8 cellular contexts compared by ENCODE assay signal in the genomic region with DNA sequence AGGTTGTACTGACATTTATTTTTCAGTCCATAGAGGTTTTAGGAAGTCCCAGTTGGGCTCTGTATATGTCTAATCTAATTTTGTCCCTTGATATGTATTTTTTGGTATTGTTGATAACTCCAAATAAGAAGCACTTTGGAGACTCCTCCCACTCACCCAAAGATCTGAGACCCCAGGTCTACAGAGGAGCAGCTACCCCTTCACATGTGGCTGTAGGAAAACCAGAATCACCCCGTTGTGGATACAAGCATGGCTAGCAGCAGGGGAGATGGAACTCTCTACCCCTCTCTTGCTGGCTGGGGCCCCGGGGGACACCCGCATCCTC. TPM values are rescaled to one million over a fixed set of nuclear protein-coding genes. Genes with fewer than 3 reads are reported as not detected.
A peak's percentile ranks its signal among the peaks of the same experiment; 100 is the strongest.
DNase-seq lines count a peak whose midpoint lies in the region; ATAC-seq, FAIRE-seq and TF ChIP-seq lines count a peak whose summit lies in the region.

No MANE protein-coding gene starts in this region.

- no peaks in the 10 kb centered on the region for H3K36me3 ChIP-seq in mesodermal cell (ENCODE audit: control insufficient read depth, insufficient read depth, low read length)
- H3K36me3 ChIP-seq in upper lobe of right lung, result peaks cover 12% of the 10 kb centered on the region

- H3K36me3 Mint-ChIP-seq in activated naive CD4-positive, alpha-beta T cell treated with anti-CD3 and anti-CD28 coated beads, Interleukin-2, amount 50 U/mL, for 24 hours, result no peaks in the 10 kb centered on the region
- no peaks in the 10 kb centered on the region for H3K36me3 Mint-ChIP-seq in activated naive CD4-positive, alpha-beta T cell treated with anti-CD3 and anti-CD28 coated beads, Interleukin-2, amount 50 U/mL, for 72 hours
- H3K36me3 Mint-ChIP-seq in MCF 10A (ENCODE audit: insufficient read depth, unreplicated experiment), result no peaks in the 10 kb centered on the region

- H3K27ac ChIP-seq in mesodermal cell (ENCODE audit: low read depth, low read length, severe bottlenecking) (no peak overlapping the region), upper lobe of right lung (no peak overlapping the region)

- TF ChIP-seq POLR2A in H54 (IDR thresholded peaks at IDR 0.05; ENCODE audit: low read depth, low read length), result no peak

- peak overlapping the region; percentile 94 for H3K4me3 Mint-ChIP-seq in activated naive CD4-positive, alpha-beta T cell treated with anti-CD3 and anti-CD28 coated beads, Interleukin-2, amount 50 U/mL, for 24 hours
- H3K4me3 Mint-ChIP-seq in MCF 10A (ENCODE audit: unreplicated experiment), result peak overlapping the region; percentile 3

- H3K27me3 Mint-ChIP-seq in activated naive CD4-positive, alpha-beta T cell treated with anti-CD3 and anti-CD28 coated beads, Interleukin-2, amount 50 U/mL, for 24 hours, result peaks cover 50% of the 10 kb centered on the region
- H3K27me3 Mint-ChIP-seq in MCF 10A (ENCODE audit: insufficient read depth, unreplicated experiment), result no peaks in the 10 kb centered on the region

- no peak for TF ChIP-seq CTCF in MCF 10A (IDR thresholded peaks at IDR 0.05; ENCODE audit: unreplicated experiment)
- no peak for TF ChIP-seq CTCF in upper lobe of right lung (IDR thresholded peaks at IDR 0.05)

- BruUV-seq in MCF 10A (replicated peaks; lab: Mats Ljungman, UMichigan), result no TSS peak

- H3K9me3 ChIP-seq in mesodermal cell (ENCODE audit: control insufficient read depth, low read length), result no peaks in the 10 kb centered on the region
- H3K9me3 ChIP-seq in upper lobe of right lung, result no peaks in the 10 kb centered on the region

- ATAC-seq in activated naive CD4-positive, alpha-beta T cell treated with anti-CD3 and anti-CD28 coated beads, Interleukin-2, amount 50 U/mL, for 72 hours, result no peak
- no peak for ATAC-seq in upper lobe of right lung

- H3K4me1 Mint-ChIP-seq in activated naive CD4-positive, alpha-beta T cell treated with anti-CD3 and anti-CD28 coated beads, Interleukin-2, amount 50 U/mL, for 24 hours, result peaks cover 24% of the 10 kb centered on the region
- no peaks in the 10 kb centered on the region for H3K4me1 Mint-ChIP-seq in MCF 10A (ENCODE audit: insufficient read depth, unreplicated experiment)

- CTCF ChIA-PET in MCF 10A (lab: Yijun Ruan, JAX), result interaction anchor here (0.7 kb wide), 1 partner anchor 88 kb away, joined by 4 read pairs; no protein-coding TSS in a partner anchor

- intact Hi-C loops in MCF 10A (cut with micrococcal nuclease), result no loop called here
- intact Hi-C loops in upper lobe of right lung (cut with DNase I), result no loop called here

- no peak for DNase-seq in activated naive CD4-positive, alpha-beta T cell treated with anti-CD3 and anti-CD28 coated beads, Interleukin-2, amount 50 U/mL, for 72 hours (ENCODE audit: low spot score in 2 of 2)
- no peak for DNase-seq in MCF 10A (ENCODE audit: unreplicated experiment)
- no peak for DNase-seq in upper lobe of right lung
- DNase-seq in H54 (ENCODE audit: insufficient read length, low spot score), result no peak
- no peak for DNase-seq in NCI-H526 treated with DMSO at 0.1 percent for 48 hours (lab: John Stamatoyannopoulos, UW)
- no peak for DNase-seq in AML-193 (lab: John Stamatoyannopoulos, UW)

- POLR2A ChIA-PET in MCF 10A (lab: Yijun Ruan, JAX), result no interaction called here

- no peak overlapping the region for H3K27ac Mint-ChIP-seq in activated naive CD4-positive, alpha-beta T cell treated with anti-CD3 and anti-CD28 coated beads, Interleukin-2, amount 50 U/mL, for 24 hours
- no peak overlapping the region for H3K27ac Mint-ChIP-seq in activated naive CD4-positive, alpha-beta T cell treated with anti-CD3 and anti-CD28 coated beads, Interleukin-2, amount 50 U/mL, for 72 hours
- no peak overlapping the region for H3K27ac Mint-ChIP-seq in MCF 10A (ENCODE audit: low read depth, unreplicated experiment)

- WGBS in mesodermal cell (ENCODE audit: insufficient coverage in 2 of 2), 2 experiments, result 5 to 13% methylated on average over 2 to 3 of the region's 3 CpGs

- H3K27me3 ChIP-seq in upper lobe of right lung, result no peaks in the 10 kb centered on the region

- no peak for FAIRE-seq in H54 (lab: Jason Lieb, UNC)

- H3K4me3 ChIP-seq in mesodermal cell (ENCODE audit: extremely low read depth, insufficient read depth, low read length, poor library complexity, severe bottlenecking) (peak overlapping the region; percentile 31), upper lobe of right lung (peak overlapping the region; percentile 39)

- H3K9me3 Mint-ChIP-seq in activated naive CD4-positive, alpha-beta T cell treated with anti-CD3 and anti-CD28 coated beads, Interleukin-2, amount 50 U/mL, for 24 hours, result no peaks in the 10 kb centered on the region
- no peaks in the 10 kb centered on the region for H3K9me3 Mint-ChIP-seq in activated naive CD4-positive, alpha-beta T cell treated with anti-CD3 and anti-CD28 coated beads, Interleukin-2, amount 50 U/mL, for 72 hours
- H3K9me3 Mint-ChIP-seq in MCF 10A (ENCODE audit: unreplicated experiment), result no peaks in the 10 kb centered on the region

- peaks cover 3% of the 10 kb centered on the region for H3K4me1 ChIP-seq in mesodermal cell (ENCODE audit: control insufficient read depth, insufficient read depth, low read length, poor library complexity, severe bottlenecking)
- peaks cover 7% of the 10 kb centered on the region for H3K4me1 ChIP-seq in upper lobe of right lung

RNA-seq across cellular contexts. Expression of gene HHEX, which starts 9.4 kb away (rescaled TPM):
- under 1 TPM in 1 of 2 donors, not detected in 1; 0.46 TPM for total RNA-seq in activated naive CD4-positive, alpha-beta T cell treated with anti-CD3 and anti-CD28 coated beads, Interleukin-2, amount 50 U/mL, for 72 hours
- total RNA-seq in MCF 10A (2022) (0.19 and 0.54 TPM in 2 replicates), upper lobe of right lung (12.2 TPM)
- 19.6 TPM for polyA plus RNA-seq in mesodermal cell (2013, experiment 1 of 2)
- 13.3 TPM for polyA plus RNA-seq in mesodermal cell (2013, experiment 2 of 2)
